ENCODE assay signal across 12 cellular contexts in the genomic region with DNA sequence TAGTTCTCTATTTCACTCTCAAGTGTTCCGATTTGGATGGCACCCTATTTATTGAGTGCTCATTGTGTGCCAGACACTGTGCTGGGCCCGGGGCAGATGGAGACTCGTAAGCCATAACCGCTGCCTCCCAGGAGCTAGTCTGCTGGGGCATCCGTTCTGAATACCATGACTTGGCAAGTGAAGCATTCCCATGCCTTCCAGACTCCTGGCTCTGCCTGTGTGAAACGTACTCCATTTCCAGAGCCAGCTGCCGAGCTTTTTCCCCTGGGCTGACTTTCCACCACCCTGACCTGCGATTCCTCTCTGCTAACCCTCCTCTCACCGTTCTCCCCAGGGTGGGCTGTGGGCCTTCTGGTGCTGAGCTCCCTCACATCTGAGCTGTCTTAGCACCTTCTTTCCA.
"Had no signal": no experiment of that assay in that cellular context is flagged by ENCODE, and none has a peak within 500 bp of the region (broad histone marks: within the 10 kb centered on the region; RNA-seq: fewer than 3 reads in every experiment).

No MANE protein-coding gene starts in this region.

- H3K4me1 ChIP-seq: right lobe of liver had no signal

- H3K9me3 ChIP-seq: right lobe of liver, upper lobe of left lung had no signal

- H3K27ac ChIP-seq: right lobe of liver, upper lobe of left lung had no signal

- ATAC-seq: activated T-helper 17 cell treated with anti-CD3 and anti-CD28 coated beads, Interleukin-2, amount 50 U/mL, for 72 hours; effector memory CD8-positive, alpha-beta T cell; right lobe of liver; stimulated activated naive B cell treated with anti-CD40 and anti-IgM and Interleukin-4, amounts not matched to agents 10 μg/mL and 1 μg/mL and 100 μg/mL, for 72 hours; T-cell had no signal

- H3K27me3 ChIP-seq: right lobe of liver, upper lobe of left lung had no signal

- H3K4me3 ChIP-seq: lung, right lobe of liver, upper lobe of left lung had no signal

- DNase-seq: activated naive CD4-positive, alpha-beta T cell treated with anti-CD3 and anti-CD28 coated beads for 36 hours; effector memory CD8-positive, alpha-beta T cell; midbrain; nucleus accumbens; right lobe of liver; stimulated activated CD4-positive, alpha-beta T cell treated with anti-CD3 and anti-CD28 coated beads, Interleukin-2, amount 100 ng/mL, for 24 hours; stimulated activated naive B cell treated with anti-CD40 and anti-IgM and Interleukin-4, amounts not matched to agents 10 μg/mL and 1 μg/mL and 100 μg/mL, for 72 hours; T-cell; T1000; upper lobe of left lung had no signal

- H3K36me3 ChIP-seq: right lobe of liver, upper lobe of left lung had no signal
